In the genomic region with DNA sequence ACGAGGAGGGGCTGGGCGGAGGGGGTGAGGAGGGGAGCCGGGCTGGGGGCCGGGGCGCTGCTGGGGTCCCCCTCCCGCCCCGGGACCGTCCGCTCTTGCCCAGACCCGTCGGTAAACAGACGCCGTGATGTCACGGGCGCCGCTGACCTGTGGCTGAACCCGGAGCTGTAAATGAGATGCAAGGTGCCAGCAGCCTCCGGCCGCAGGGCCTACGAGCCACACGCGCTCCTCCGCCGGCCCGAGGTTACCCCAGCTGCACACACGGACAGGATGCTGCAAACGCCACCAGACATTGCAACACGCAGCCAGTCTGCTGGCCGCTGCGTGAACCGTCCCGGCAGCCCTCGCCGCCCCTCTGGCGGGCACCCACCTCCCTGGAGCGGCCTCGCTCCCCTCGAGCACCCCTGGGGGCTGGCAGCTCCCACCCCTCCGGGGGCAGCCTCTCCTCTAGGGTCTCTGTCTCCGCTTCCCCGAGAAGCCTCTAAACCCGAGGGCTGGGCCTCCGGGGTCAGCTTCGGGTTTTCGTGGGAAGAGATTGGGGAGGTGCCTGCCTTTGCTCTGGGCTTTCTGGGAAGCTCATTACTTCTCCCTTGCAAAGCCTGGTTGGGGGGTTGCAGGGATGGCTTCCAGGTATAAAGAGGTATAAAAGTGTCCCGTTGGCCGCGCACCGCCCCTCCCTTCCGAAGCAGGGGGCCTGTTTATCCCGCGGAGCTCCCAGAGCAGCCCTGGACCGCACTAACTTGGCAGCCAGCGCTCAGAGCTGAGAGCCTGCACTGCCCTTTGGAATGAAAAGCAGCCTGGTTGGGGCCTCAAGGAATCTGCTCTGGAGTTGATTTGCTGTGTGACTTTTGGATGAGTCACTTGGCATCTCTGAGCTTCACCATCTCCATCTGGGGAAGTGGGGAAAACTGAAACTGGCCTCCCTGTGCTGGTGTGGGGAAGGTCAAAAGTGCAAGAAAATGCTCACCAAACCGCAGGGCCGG, we compare ENCODE assay signal across 7 cellular contexts. TPM values are rescaled to one million over a fixed set of nuclear protein-coding genes. Genes with fewer than 3 reads are reported as not detected.
DNase-seq lines count a peak whose midpoint lies in the region; ATAC-seq lines count a peak whose summit lies in the region.

No MANE protein-coding gene starts in this region.

- peak; percentile 70 for ATAC-seq in GM18520 (IDR thresholded peaks at IDR 0.05; ENCODE audit: unreplicated experiment)
- ATAC-seq in left ventricle myocardium superior = peak; percentile 72
- no peak for ATAC-seq in HG03521 (IDR thresholded peaks at IDR 0.05; ENCODE audit: unreplicated experiment)
- ATAC-seq in GM19397 (IDR thresholded peaks at IDR 0.05; ENCODE audit: unreplicated experiment) = no peak

- intact Hi-C loops in left ventricle myocardium superior (cut with micrococcal nuclease) = no loop called here

- H3K27ac ChIP-seq in angular gyrus (ENCODE audit: low read depth, low read length) = peak overlapping the region; percentile 72

- DNase-seq in LHCN-M2 (ENCODE audit: low read depth) (peak; percentile 83), left ventricle myocardium superior (peak; percentile 94), pons (ENCODE audit: low spot score) (peak; percentile 61)

RNA-seq across cellular contexts. Expression of a gene that starts 21.9 kb away (rescaled TPM):
- total RNA-seq in LHCN-M2 (2014; rRNA removed) (1.4 and 1.6 TPM in 2 replicates), left ventricle myocardium superior (79.6 TPM)
- polyA plus RNA-seq in LHCN-M2 (2012) = 2.3 TPM

RNA-seq across cellular contexts. Expression of a gene that starts 47.8 kb away (rescaled TPM):
- total RNA-seq in LHCN-M2 (2014; rRNA removed) = not detected in 2 replicates
- polyA plus RNA-seq in LHCN-M2 (2012) = not detected
- total RNA-seq in left ventricle myocardium superior = not detected

Comparison
In these comparisons a context has a peak if more than half of its experiments do, and no peak if none do; other contexts are left out.
1. ATAC-seq: peak in GM18520 (single experiment) and left ventricle myocardium superior (single experiment); none in HG03521 (single experiment) and GM19397 (single experiment).
2. RNA of a gene that starts 21.9 kb away (total RNA-seq): 79.6 TPM in left ventricle myocardium superior (single experiment); 1.4 to 1.6 TPM in LHCN-M2; every median in the first group is over 10 times any median in the second.
3. Peak in every context shown above with its lines, with median percentiles within 50 percentile points of each other: DNase-seq.